ENCODE assay signal across 21 cellular contexts in the genomic region with DNA sequence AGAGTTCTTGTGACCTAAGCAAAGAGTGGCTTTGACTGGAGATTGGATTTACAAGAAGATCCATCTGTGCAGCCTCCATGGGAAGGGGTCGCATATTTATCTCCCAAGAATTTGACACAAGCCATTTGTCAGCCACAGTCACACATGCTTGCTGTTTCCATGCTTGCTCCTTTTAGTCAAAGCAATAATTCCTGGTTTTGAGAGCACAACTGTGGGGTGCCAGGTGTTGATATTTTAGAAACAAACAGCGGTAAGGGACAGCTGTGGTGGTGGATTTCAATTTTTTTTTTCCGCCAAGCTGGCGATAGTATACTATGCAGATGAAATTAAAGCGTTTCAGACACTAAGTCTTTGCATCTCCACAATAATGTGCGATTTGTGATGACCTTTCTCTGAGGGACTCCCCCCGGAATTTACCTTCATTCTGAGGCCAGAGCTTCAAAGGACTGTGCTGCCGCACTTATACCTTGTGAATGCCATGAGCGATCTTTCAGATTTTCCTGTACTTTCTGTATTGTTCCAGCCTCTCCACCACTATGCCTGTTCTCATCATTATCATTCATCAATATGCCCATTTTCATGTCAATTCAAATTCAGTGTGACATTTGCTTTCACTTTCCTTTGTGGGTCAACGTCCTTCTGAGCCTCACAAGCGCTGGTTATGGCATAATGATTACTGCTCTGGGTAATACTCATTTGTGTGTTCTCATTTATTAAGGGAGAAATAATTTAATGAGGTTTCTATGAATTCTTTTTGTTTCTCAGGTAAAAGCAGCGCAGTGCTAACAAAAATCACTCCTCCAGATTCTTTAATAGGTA.
DNase-seq lines count a peak whose midpoint lies in the region; ATAC-seq and TF ChIP-seq lines count a peak whose summit lies in the region.
"Had no signal": no experiment of that assay in that cellular context is flagged by ENCODE, and none has a peak within 500 bp of the region (broad histone marks: within the 10 kb centered on the region; RNA-seq: fewer than 3 reads in every experiment).

No MANE protein-coding gene starts in this region.

- H3K4me1 Mint-ChIP-seq in CD4-positive, CD25-positive, alpha-beta regulatory T cell = peaks cover 0 to 4% (median 0%) of the 10 kb centered on the region in 4 donors
- H3K4me1 Mint-ChIP-seq in Calu3 (ENCODE audit: low read depth, unreplicated experiment) = peaks cover 8% of the 10 kb centered on the region
- peaks cover 16% of the 10 kb centered on the region for H3K4me1 Mint-ChIP-seq in nephron progenitor cell
- H3K4me1 Mint-ChIP-seq: activated CD4-positive, alpha-beta T cell treated with anti-CD3 and anti-CD28 coated beads, Interleukin-2, amount 10 ng/mL, durations not matched to agents 7 days and 5 days; CD14-positive monocyte; stimulated activated memory B cell treated with anti-CD40 and anti-IgM and Interleukin-4, amounts not matched to agents 10 μg/mL and 1 μg/mL and 100 μg/mL, for 72 hours had no signal

- H3K36me3 ChIP-seq in CD4-positive, CD25-positive, alpha-beta regulatory T cell (ENCODE audit: control insufficient read depth, insufficient read depth, low read length) = no peaks in the 10 kb centered on the region
- H3K36me3 ChIP-seq: heart left ventricle, ovary, spleen, thoracic aorta, vagina had no signal

- intact Hi-C loops in Calu3 (cut with micrococcal nuclease; ENCODE audit: unreplicated experiment) = loop anchor here (10.0 kb wide), 1 partner anchor 405 kb away; no protein-coding TSS in a partner anchor

- H3K27me3 ChIP-seq in CD4-positive, CD25-positive, alpha-beta regulatory T cell (ENCODE audit: control insufficient read depth, insufficient read depth, low read length) = no peaks in the 10 kb centered on the region
- H3K27me3 ChIP-seq: body of pancreas, heart left ventricle, ovary, vagina had no signal

- H3K27ac Mint-ChIP-seq in CD4-positive, CD25-positive, alpha-beta regulatory T cell = peak overlapping the region in 2 of 3 donors; percentile 8 to 91
- peak overlapping the region; percentile 48 for H3K27ac Mint-ChIP-seq in Calu3 (ENCODE audit: unreplicated experiment)
- peak overlapping the region; percentile 34 for H3K27ac Mint-ChIP-seq in nephron progenitor cell
- H3K27ac Mint-ChIP-seq: activated CD4-positive, alpha-beta T cell treated with anti-CD3 and anti-CD28 coated beads, Interleukin-2, amount 10 ng/mL, durations not matched to agents 7 days and 5 days; CD14-positive monocyte; stimulated activated memory B cell treated with anti-CD40 and anti-IgM and Interleukin-4, amounts not matched to agents 10 μg/mL and 1 μg/mL and 100 μg/mL, for 72 hours; T-helper 1 cell treated with Interleukin-12 subunit alpha and Interleukin-12 subunit beta and Interleukin-4 antibody, amounts not matched to agents 30 μg/mL and 1 μg/mL, for 36 hours had no signal

- peaks cover 6% of the 10 kb centered on the region for H3K27me3 Mint-ChIP-seq in CD4-positive, CD25-positive, alpha-beta regulatory T cell
- H3K27me3 Mint-ChIP-seq in Calu3 (ENCODE audit: unreplicated experiment) = peaks cover 13% of the 10 kb centered on the region
- H3K27me3 Mint-ChIP-seq in nephron progenitor cell (ENCODE audit: low read depth, poor library complexity) = no peaks in the 10 kb centered on the region
- H3K27me3 Mint-ChIP-seq: activated CD4-positive, alpha-beta T cell treated with anti-CD3 and anti-CD28 coated beads, Interleukin-2, amount 10 ng/mL, durations not matched to agents 7 days and 5 days; stimulated activated memory B cell treated with anti-CD40 and anti-IgM and Interleukin-4, amounts not matched to agents 10 μg/mL and 1 μg/mL and 100 μg/mL, for 72 hours had no signal

- TF ChIP-seq CTCF in Calu3 (IDR thresholded peaks at IDR 0.05; ENCODE audit: unreplicated experiment) = no peak
- no peak for TF ChIP-seq CTCF in WI38 (IDR thresholded peaks at IDR 0.05; ENCODE audit: low read depth, low read length)
- no peak for TF ChIP-seq CTCF in nephron progenitor cell (IDR thresholded peaks at IDR 0.05)

- no peak for ATAC-seq in CD4-positive, CD25-positive, alpha-beta regulatory T cell (ENCODE audit: low read depth in 2 of 2)
- no peak for ATAC-seq in HG02759 (IDR thresholded peaks at IDR 0.05; ENCODE audit: unreplicated experiment)
- ATAC-seq in GM18519 (IDR thresholded peaks at IDR 0.05; ENCODE audit: low FRiP score, unreplicated experiment) = no peak
- ATAC-seq: body of pancreas; heart left ventricle; stimulated activated memory B cell treated with anti-CD40 and anti-IgM and Interleukin-4, amounts not matched to agents 10 μg/mL and 1 μg/mL and 100 μg/mL, for 72 hours had no signal

- no peaks in the 10 kb centered on the region for H3K4me1 ChIP-seq in CD4-positive, CD25-positive, alpha-beta regulatory T cell (ENCODE audit: control insufficient read depth, insufficient read depth, low read length, poor library complexity, severe bottlenecking)
- H3K4me1 ChIP-seq: body of pancreas, heart left ventricle, spleen, vagina had no signal

- peaks cover 0 to 15% (median 8%) of the 10 kb centered on the region in 7 donors for H3K9me3 Mint-ChIP-seq in CD4-positive, CD25-positive, alpha-beta regulatory T cell
- H3K9me3 Mint-ChIP-seq in Calu3 (ENCODE audit: low read depth, unreplicated experiment) = no peaks in the 10 kb centered on the region
- peaks cover 18% of the 10 kb centered on the region for H3K9me3 Mint-ChIP-seq in nephron progenitor cell

- peak overlapping the region in 3 of 4 donors; percentile 39 to 68 (median 45) for H3K4me3 Mint-ChIP-seq in CD4-positive, CD25-positive, alpha-beta regulatory T cell
- no peak overlapping the region for H3K4me3 Mint-ChIP-seq in Calu3 (ENCODE audit: low read depth, unreplicated experiment)
- no peak overlapping the region for H3K4me3 Mint-ChIP-seq in nephron progenitor cell
- H3K4me3 Mint-ChIP-seq: activated CD4-positive, alpha-beta T cell treated with anti-CD3 and anti-CD28 coated beads, Interleukin-2, amount 10 ng/mL, durations not matched to agents 7 days and 5 days; CD14-positive monocyte; stimulated activated memory B cell treated with anti-CD40 and anti-IgM and Interleukin-4, amounts not matched to agents 10 μg/mL and 1 μg/mL and 100 μg/mL, for 72 hours; T-helper 1 cell treated with Interleukin-12 subunit alpha and Interleukin-12 subunit beta and Interleukin-4 antibody, amounts not matched to agents 30 μg/mL and 1 μg/mL, for 36 hours had no signal

- no TSS peak for BruUV-seq in Calu3 (replicated peaks; lab: Mats Ljungman, UMichigan)

- no peaks in the 10 kb centered on the region for H3K9me3 ChIP-seq in CD4-positive, CD25-positive, alpha-beta regulatory T cell (ENCODE audit: control insufficient read depth in 2 of 2, low read length in 2 of 2)
- H3K9me3 ChIP-seq: body of pancreas, ovary, thoracic aorta, vagina had no signal

- H3K27ac ChIP-seq in CD4-positive, CD25-positive, alpha-beta regulatory T cell (ENCODE audit: insufficient read depth, low read length, poor library complexity, severe bottlenecking) = no peak overlapping the region
- H3K27ac ChIP-seq: body of pancreas, heart left ventricle, ovary, spleen, thoracic aorta, vagina had no signal

- peak in 1 of 3 donors; percentile 44 for DNase-seq in CD4-positive, CD25-positive, alpha-beta regulatory T cell
- DNase-seq in Calu3 (no peak), nephron progenitor cell (no peak), NCI-H1048 (lab: John Stamatoyannopoulos, UW) (no peak)
- DNase-seq: activated CD4-positive, alpha-beta T cell treated with anti-CD3 and anti-CD28 coated beads, Interleukin-2, amount 10 ng/mL, durations not matched to agents 7 days and 5 days; body of pancreas; DMS153; heart left ventricle; NCI-H1436 treated with DMSO at 0.1 percent for 48 hours; NCI-H510A treated with DMSO at 0.1 percent for 48 hours; ovary; spleen; stimulated activated CD4-positive, alpha-beta T cell treated with anti-CD3 and anti-CD28 coated beads, Interleukin-2, amount 100 ng/mL, for 48 hours had no signal

- H3K4me3 ChIP-seq in CD4-positive, CD25-positive, alpha-beta regulatory T cell (ENCODE audit: low read depth, low read length) = peak overlapping the region; percentile 64
- H3K4me3 ChIP-seq in WI38 (ENCODE audit: low read depth, low read length) = peak overlapping the region; percentile 33; the same call in 1 of the 2 replicates
- H3K4me3 ChIP-seq: body of pancreas, heart left ventricle, ovary, spleen, thoracic aorta, vagina had no signal

- no peaks in the 10 kb centered on the region for H3K36me3 Mint-ChIP-seq in CD4-positive, CD25-positive, alpha-beta regulatory T cell
- H3K36me3 Mint-ChIP-seq in Calu3 (ENCODE audit: insufficient read depth, unreplicated experiment) = peaks cover 13% of the 10 kb centered on the region
- no peaks in the 10 kb centered on the region for H3K36me3 Mint-ChIP-seq in nephron progenitor cell (ENCODE audit: low read depth)
- H3K36me3 Mint-ChIP-seq: CD14-positive monocyte; stimulated activated memory B cell treated with anti-CD40 and anti-IgM and Interleukin-4, amounts not matched to agents 10 μg/mL and 1 μg/mL and 100 μg/mL, for 72 hours had no signal

- CTCF ChIA-PET in Calu3 (lab: Charles Lee) = no interaction called here

Comparison
In these comparisons a context has a peak if more than half of its experiments do, and no peak if none do; other contexts are left out.
1. H3K4me3 Mint-ChIP-seq: peak in CD4-positive, CD25-positive, alpha-beta regulatory T cell (3 of 4); none in Calu3 (single experiment) and nephron progenitor cell (single experiment).
2. Peak in every context shown above with its lines, with median percentiles within 50 percentile points of each other: H3K27ac Mint-ChIP-seq.